Comparison of ENCODE assay signal across 30 cellular contexts in genomic region chr7:36002900-36003299, GRCh38.
"Had no signal": no experiment of that assay in that cellular context is flagged by ENCODE, and none has a peak within 500 bp of the region (broad histone marks: within the 10 kb centered on the region; RNA-seq: fewer than 3 reads in every experiment).

No MANE protein-coding gene starts in this region.

- H3K36me3 ChIP-seq: MG63, SJCRH30, WERI-Rb-1 had no signal

- DNase-seq: activated CD4-positive, alpha-beta memory T cell treated with anti-CD3 and anti-CD28 coated beads, Interleukin-2, amount 10 ng/mL, durations not matched to agents 7 days and 5 days; activated CD4-positive, CD25-positive, alpha-beta regulatory T cell; activated CD8-positive, alpha-beta memory T cell treated with anti-CD3 and anti-CD28 coated beads for 24 hours; activated CD8-positive, alpha-beta memory T cell treated with anti-CD3 and anti-CD28 coated beads, Interleukin-2, amount 10 ng/mL, durations not matched to agents 7 days and 5 days; activated CD8-positive, alpha-beta memory T cell treated with anti-CD3 and anti-CD28 coated beads, Interleukin-2, amount 50 U/mL, for 48 hours; activated effector memory CD4-positive, alpha-beta T cell treated with Interleukin-2 at 50 U/mL for 16 hours; activated naive CD4-positive, alpha-beta T cell treated with anti-CD3 and anti-CD28 coated beads, Interleukin-2, amount 10 ng/mL, durations not matched to agents 7 days and 5 days; activated naive CD8-positive, alpha-beta T cell treated with anti-CD3 and anti-CD28 coated beads, Interleukin-2, amount 50 U/mL, for 24 hours; activated T-cell treated with anti-CD3 and anti-CD28 coated beads, Interleukin-2, amount 50 U/mL, for 48 hours; anterior cingulate cortex; caudate nucleus; Kasumi-1; KG1; MG63; NCI-H1048; NCI-H1436; NCI-H187; NCI-H2029 treated with DMSO at 0.1 percent for 48 hours; NCI-H2107; NCI-H2171; NCI-H446 treated with DMSO at 0.1 percent for 48 hours; NCI-H524; NCI-H774; SHP77; SJCRH30; T1000; WERI-Rb-1 had no signal

- ATAC-seq: activated CD8-positive, alpha-beta memory T cell treated with anti-CD3 and anti-CD28 coated beads, Interleukin-2, amount 10 ng/mL, durations not matched to agents 7 days and 5 days; activated naive CD8-positive, alpha-beta T cell treated with anti-CD3 and anti-CD28 coated beads, Interleukin-2, amount 50 U/mL, for 24 hours; Panc1 had no signal

- H3K4me3 ChIP-seq: MG63, SJCRH30, SK-N-MC had no signal

- H3K27me3 ChIP-seq: MG63, SJCRH30 had no signal

- H3K4me1 ChIP-seq: SJCRH30 had no signal

- H3K9me3 ChIP-seq: MG63, SJCRH30 had no signal

- FAIRE-seq: bronchial epithelial cell had no signal

- H3K27ac ChIP-seq: SJCRH30, SK-N-MC, WERI-Rb-1 had no signal
